In the genomic region with DNA sequence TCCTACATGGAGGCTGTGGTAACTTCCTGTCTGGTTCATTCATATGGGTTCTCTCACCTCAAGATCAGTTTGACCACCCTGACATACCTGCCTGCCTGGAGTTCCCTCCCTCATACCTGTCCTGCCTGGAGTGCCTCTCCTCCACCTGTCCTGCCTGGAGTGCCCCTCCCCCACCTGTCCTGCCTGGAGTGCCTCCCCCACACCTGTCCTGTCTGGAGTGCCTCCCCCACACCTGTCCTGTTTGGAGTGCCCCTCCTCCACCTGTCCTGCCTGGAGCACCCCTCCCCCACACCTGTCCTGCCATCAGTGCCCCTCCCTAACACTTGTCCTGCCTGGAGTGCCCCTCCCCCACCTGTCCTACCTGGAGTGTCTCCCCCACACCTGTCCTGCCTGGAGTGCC, we compare ENCODE assay signal across 1 cellular context.
TF ChIP-seq lines count a peak whose summit lies in the region.

No MANE protein-coding gene starts in this region.

TF ChIP-seq in GM23338, 12 proteins besides CTCF, POLR2A, EP300 and RAD21 (continued from another document):
- no peak for TF ChIP-seq CREB1 (CRISPR knock-in tag; IDR thresholded peaks at IDR 0.05; ENCODE audit: low read depth)
- no peak for TF ChIP-seq EZH2 (IDR thresholded peaks at IDR 0.05; ENCODE audit: low read depth, unreplicated experiment)
